In the genomic region with DNA sequence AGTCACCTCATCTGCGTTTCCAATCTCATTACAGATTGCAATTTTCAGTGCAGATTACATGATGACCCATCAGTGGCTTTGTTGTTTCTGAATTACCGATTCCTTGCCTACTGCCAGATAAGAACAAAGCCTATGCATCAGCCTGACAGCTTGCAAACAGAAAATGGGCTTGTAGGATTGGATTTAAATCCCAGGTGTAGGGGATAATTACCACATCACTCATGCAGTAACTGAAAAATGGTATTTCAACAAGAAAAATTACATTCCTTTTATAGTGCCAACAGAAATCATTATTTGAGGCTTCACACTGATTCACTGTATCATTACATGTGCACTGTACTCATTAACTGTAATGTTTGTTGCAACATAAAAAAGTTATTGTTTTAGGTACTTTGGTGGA, we compare ENCODE assay signal across 18 cellular contexts.
"Had no signal": no experiment of that assay in that cellular context is flagged by ENCODE, and none has a peak within 500 bp of the region (broad histone marks: within the 10 kb centered on the region; RNA-seq: fewer than 3 reads in every experiment).

No MANE protein-coding gene starts in this region.

- ATAC-seq: effector memory CD8-positive, alpha-beta T cell; sciatic nerve; stimulated activated naive B cell treated with anti-CD40 and anti-IgM and Interleukin-4, amounts not matched to agents 10 μg/mL and 1 μg/mL and 100 μg/mL, for 72 hours had no signal

- H3K27ac ChIP-seq: esophagus squamous epithelium, hepatocyte, parathyroid adenoma, prostate gland, spleen, stomach, thoracic aorta, transverse colon had no signal

- DNase-seq: effector memory CD8-positive, alpha-beta T cell; esophagus squamous epithelium; foreskin fibroblast; mesendoderm; naive B cell; spleen; stimulated activated CD4-positive, alpha-beta T cell treated with anti-CD3 and anti-CD28 coated beads, Interleukin-15, amount 100 ng/mL, for 24 hours; stimulated activated CD4-positive, alpha-beta T cell treated with anti-CD3 and anti-CD28 coated beads, Interleukin-1b, Interleukin-23, amount 100 ng/mL, for 48 hours; stimulated activated CD4-positive, alpha-beta T cell treated with anti-CD3 and anti-CD28 coated beads, Interleukin-4, amount 100 ng/mL, for 24 hours; stimulated activated naive B cell treated with anti-CD40 and anti-IgM and Interleukin-4, amounts not matched to agents 10 μg/mL and 1 μg/mL and 100 μg/mL, for 72 hours; stomach; substantia nigra; transverse colon had no signal
